In the genomic region with DNA sequence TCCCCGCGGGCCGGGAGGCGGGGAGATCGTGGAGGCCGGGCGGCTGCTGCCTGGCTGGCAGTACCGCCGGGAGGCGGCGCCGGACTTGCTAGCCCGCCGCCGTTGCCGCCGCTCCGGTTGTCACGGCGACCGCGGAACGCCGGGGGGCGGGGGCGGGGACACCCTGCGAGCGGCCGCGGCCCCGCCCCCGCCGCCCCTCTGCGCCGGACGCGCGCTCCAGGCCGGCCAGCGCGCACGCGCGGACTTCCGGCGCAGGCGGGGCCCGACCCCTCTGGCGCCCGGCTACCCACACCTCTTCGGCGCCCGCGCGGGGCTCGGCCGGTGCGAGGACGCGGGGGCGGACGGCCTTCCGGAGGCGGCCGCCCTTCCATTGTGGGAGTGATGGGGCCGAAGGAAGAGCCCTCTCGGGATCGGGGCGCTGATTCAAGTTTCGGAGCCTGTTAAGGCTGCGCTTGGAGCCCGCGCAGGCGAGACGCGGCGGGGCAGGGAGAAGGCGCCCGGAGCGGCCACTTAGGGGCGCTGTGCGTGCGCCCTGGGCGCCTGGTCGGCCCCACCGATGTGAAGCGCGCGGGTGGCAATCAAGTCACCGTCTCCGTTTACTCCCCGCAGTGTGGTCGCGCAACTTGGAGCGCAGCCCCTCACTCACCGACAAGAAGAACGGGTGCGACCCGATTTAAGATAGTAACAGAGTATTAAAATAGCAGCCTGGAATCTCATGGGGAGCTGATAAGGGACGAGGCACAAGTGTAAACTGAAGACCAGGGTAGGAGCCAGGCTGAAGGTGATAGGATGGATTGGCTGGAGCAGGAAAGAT, we compare ENCODE assay signal across 8 cellular contexts. TPM values are rescaled to one million over a fixed set of nuclear protein-coding genes. Genes with fewer than 3 reads are reported as not detected.
DNase-seq lines count a peak whose midpoint lies in the region; ATAC-seq and TF ChIP-seq lines count a peak whose summit lies in the region.

No MANE protein-coding gene starts in this region.

- H3K9me3 Mint-ChIP-seq in activated CD4-positive, alpha-beta T cell treated with anti-CD3 and anti-CD28 coated beads for 36 hours (ENCODE audit: low read depth), result no peaks in the 10 kb centered on the region

- peak overlapping the region; percentile 89 for H3K27ac Mint-ChIP-seq in activated CD4-positive, alpha-beta T cell treated with anti-CD3 and anti-CD28 coated beads for 36 hours

- peak overlapping the region; percentile 93 for H3K27ac ChIP-seq in cingulate gyrus (ENCODE audit: low read depth, low read length)

- H3K4me1 Mint-ChIP-seq in activated CD4-positive, alpha-beta T cell treated with anti-CD3 and anti-CD28 coated beads for 36 hours, result peaks cover 25% of the 10 kb centered on the region

- intact Hi-C loops in activated CD4-positive, alpha-beta T cell treated with anti-CD3 and anti-CD28 coated beads for 36 hours (cut with DNase I, micrococcal nuclease), result loop anchor here in 1 of 2 experiments (1.0 to 10.0 kb wide), 6 partner anchors 45 to 867 kb away; a partner anchor contains a TSS

- TF ChIP-seq CTCF in BE2C (IDR thresholded peaks at IDR 0.05; ENCODE audit: low read depth, low read length), result peak; percentile 78

- H3K27me3 ChIP-seq in BE2C, result no peaks in the 10 kb centered on the region

- peak overlapping the region; percentile 77 for H3K4me3 Mint-ChIP-seq in activated CD4-positive, alpha-beta T cell treated with anti-CD3 and anti-CD28 coated beads for 36 hours

- H3K36me3 ChIP-seq in BE2C, result no peaks in the 10 kb centered on the region

- H3K36me3 Mint-ChIP-seq in activated CD4-positive, alpha-beta T cell treated with anti-CD3 and anti-CD28 coated beads for 36 hours (ENCODE audit: low read depth), result no peaks in the 10 kb centered on the region

- H3K27me3 Mint-ChIP-seq in activated CD4-positive, alpha-beta T cell treated with anti-CD3 and anti-CD28 coated beads for 36 hours, result no peaks in the 10 kb centered on the region

- H3K4me1 ChIP-seq in BE2C, result peaks cover 3% of the 10 kb centered on the region; the same call in 1 of the 2 replicates

- H3K4me3 ChIP-seq in BE2C (ENCODE audit: low read depth, low read length), result peak overlapping the region; percentile 71

- CTCF ChIA-PET in activated CD4-positive, alpha-beta T cell treated with anti-CD3 and anti-CD28 coated beads for 36 hours (lab: Charles Lee), result interaction anchor here (0.6 to 0.9 kb wide), 4 partner anchors 12 to 573 kb away, joined by 3 read pairs; no protein-coding TSS in a partner anchor

- peak; percentile 68 for TF ChIP-seq POLR2A in GM19193 (IDR thresholded peaks at IDR 0.05; ENCODE audit: extremely low read depth, insufficient read depth, insufficient read length)

- no peaks in the 10 kb centered on the region for H3K9me3 ChIP-seq in BE2C

- DNase-seq in BE2C (peak; percentile 97), NCI-H460 (ENCODE audit: extremely low read depth, low read depth) (peak; percentile 92), left kidney (ENCODE audit: low read depth, low spot score) (peak; percentile 98)
- DNase-seq in activated CD4-positive, alpha-beta T cell treated with anti-CD3 and anti-CD28 coated beads for 36 hours, result peak; percentile 93
- peak; percentile 89 for DNase-seq in stimulated activated CD4-positive, alpha-beta T cell treated with anti-CD3 and anti-CD28 coated beads, Interleukin-1b, Interleukin-23, amount 100 ng/mL, for 48 hours

- peak; percentile 89 for ATAC-seq in HG03432 (IDR thresholded peaks at IDR 0.05; ENCODE audit: unreplicated experiment)
- ATAC-seq in activated CD4-positive, alpha-beta T cell treated with anti-CD3 and anti-CD28 coated beads for 36 hours, result peak; percentile 82

- POLR2A ChIA-PET in activated CD4-positive, alpha-beta T cell treated with anti-CD3 and anti-CD28 coated beads for 36 hours (lab: Charles Lee), result no interaction called here

RNA-seq across cellular contexts. Expression of a gene that starts 0.4 kb away (rescaled TPM):
- polyA plus RNA-seq in BE2C (2012; ENCODE audit: insufficient read depth, insufficient read length, low read depth), result 12.9 TPM
- total RNA-seq in NCI-H460 (2014; rRNA removed; shearing (Covaris generic)), result 153 and 159 TPM in 2 replicates
- 71.3 and 104 TPM in 2 replicates for polyA plus RNA-seq in NCI-H460 (2014; cell fraction: nucleus; rRNA removed)
- 1 to 10 TPM; 6.9 to 8.1 TPM for total RNA-seq in activated CD4-positive, alpha-beta T cell treated with anti-CD3 and anti-CD28 coated beads for 36 hours

Comparison
In these comparisons a context has a peak if more than half of its experiments do, and no peak if none do; other contexts are left out.
1. Peak in every context shown above with its lines: DNase-seq, ATAC-seq, H3K4me3 ChIP-seq and H3K27ac ChIP-seq.
2. RNA of a gene that starts 0.4 kb away (total RNA-seq): 153 to 159 TPM in NCI-H460; 6.9 to 8.1 TPM in activated CD4-positive, alpha-beta T cell treated with anti-CD3 and anti-CD28 coated beads for 36 hours; every median in the first group is over 10 times any median in the second.